30 cellular contexts compared by ENCODE assay signal in genomic region chr1:113545210-113545609, GRCh38.
"Had no signal": no experiment of that assay in that cellular context is flagged by ENCODE, and none has a peak within 500 bp of the region (broad histone marks: within the 10 kb centered on the region; RNA-seq: fewer than 3 reads in every experiment).

No MANE protein-coding gene starts in this region.

- H3K9me3 Mint-ChIP-seq: central memory CD8-positive, alpha-beta T cell; mesothelial cell of epicardium had no signal

- H3K4me1 Mint-ChIP-seq: activated CD4-positive, alpha-beta T cell treated with anti-CD3 and anti-CD28 coated beads, Interleukin-2, amount 10 ng/mL, durations not matched to agents 24 days and 14 days; central memory CD8-positive, alpha-beta T cell; naive B cell; nephron progenitor cell; T-helper 17 cell had no signal

- H3K27me3 ChIP-seq: brain microvascular endothelial cell, gastroesophageal sphincter, hepatocyte, neutrophil, right lobe of liver, tibial nerve had no signal

- H3K27me3 Mint-ChIP-seq: activated CD4-positive, alpha-beta memory T cell treated with anti-CD3 and anti-CD28 coated beads for 36 hours; activated CD4-positive, alpha-beta T cell treated with anti-CD3 and anti-CD28 coated beads, Interleukin-2, amount 10 ng/mL, durations not matched to agents 24 days and 14 days; progenitor cell of endocrine pancreas; T-helper 17 cell had no signal

- ATAC-seq: gastroesophageal sphincter, left cardiac atrium, left ventricle myocardium superior, right lobe of liver, T-helper 17 cell had no signal

- DNase-seq: activated CD4-positive, alpha-beta memory T cell treated with anti-CD3 and anti-CD28 coated beads for 36 hours; activated CD4-positive, alpha-beta T cell treated with anti-CD3 and anti-CD28 coated beads, Interleukin-2, amount 10 ng/mL, durations not matched to agents 24 days and 14 days; activated CD4-positive, CD25-positive, alpha-beta regulatory T cell treated with anti-CD3 and anti-CD28 coated beads, Interleukin-2, amount 50 U/mL, for 72 hours; activated CD8-positive, alpha-beta memory T cell treated with anti-CD3 and anti-CD28 coated beads, Interleukin-2, amount 50 U/mL, for 4 hours; activated gamma-delta T cell; activated naive CD4-positive, alpha-beta T cell treated with anti-CD3 and anti-CD28 coated beads, Interleukin-2, amount 50 U/mL, for 16 hours; activated T-cell treated with anti-CD3 and anti-CD28 coated beads, Interleukin-2, amount 50 U/mL, for 1 hour; amniotic stem cell; brain microvascular endothelial cell; dermis blood vessel endothelial cell; effector CD4-positive, alpha-beta T cell; islet precursor cell; left cardiac atrium; left ventricle myocardium superior; naive B cell; nephron progenitor cell; right lobe of liver; stimulated activated CD4-positive, alpha-beta T cell treated with anti-CD3 and anti-CD28 coated beads, Interleukin-2, amount 100 ng/mL, for 48 hours; stimulated activated naive CD4-positive, alpha-beta T cell treated with Interleukin-2 at 50 U/mL for 16 hours; T-helper 17 cell; T1000 had no signal

- FAIRE-seq: astrocyte, colon had no signal

- H3K36me3 ChIP-seq: brain microvascular endothelial cell, gastroesophageal sphincter, neutrophil, right lobe of liver had no signal

- H3K4me3 ChIP-seq: gastroesophageal sphincter, hepatocyte, right lobe of liver, tibial nerve had no signal

- H3K4me3 Mint-ChIP-seq: activated CD4-positive, alpha-beta memory T cell treated with anti-CD3 and anti-CD28 coated beads for 36 hours; activated CD4-positive, alpha-beta T cell treated with anti-CD3 and anti-CD28 coated beads, Interleukin-2, amount 10 ng/mL, durations not matched to agents 24 days and 14 days; central memory CD8-positive, alpha-beta T cell; mesothelial cell of epicardium; naive B cell; nephron progenitor cell; T-helper 17 cell had no signal

- H3K36me3 Mint-ChIP-seq: naive B cell had no signal
